ENCODE assay signal across 10 cellular contexts in the genomic region with DNA sequence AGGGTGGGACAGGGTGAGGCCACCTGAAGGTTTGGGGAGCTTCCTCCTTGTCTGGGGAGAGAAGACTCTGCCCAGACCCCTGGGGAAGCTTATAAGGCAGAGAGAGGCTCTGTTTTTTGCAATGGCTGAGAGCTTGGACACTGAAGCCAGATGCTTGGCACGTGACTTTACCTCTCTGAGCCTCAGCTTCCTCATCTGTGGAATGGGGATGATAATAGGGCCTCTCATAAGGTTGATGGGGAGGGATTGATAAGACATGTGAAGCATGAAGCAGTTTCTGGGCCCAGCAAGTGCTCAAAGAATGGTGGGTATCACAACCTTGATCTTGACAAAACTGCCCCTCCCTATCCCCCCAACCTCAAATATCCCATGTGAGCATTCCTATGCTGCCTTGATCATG.
"Had no signal": no experiment of that assay in that cellular context is flagged by ENCODE, and none has a peak within 500 bp of the region (broad histone marks: within the 10 kb centered on the region; RNA-seq: fewer than 3 reads in every experiment).

No MANE protein-coding gene starts in this region.

- H3K9me3 ChIP-seq: HAP-1 had no signal

- H3K4me2 ChIP-seq: GM23338 had no signal

- H3K9ac ChIP-seq: GM23248 had no signal

- H3K36me3 ChIP-seq: HAP-1 had no signal

- FAIRE-seq: H54 had no signal

- H3K27ac Mint-ChIP-seq: GM23338, HFFc6 had no signal

- H3K4me3 Mint-ChIP-seq: GM23338, H9, HFFc6 had no signal

- DNase-seq: GM23248, GOT3, H7, H9, HCEC 1CT, HFFc6 had no signal

- H3K27ac ChIP-seq: GM23248 had no signal

- H2AFZ ChIP-seq: GM23248, GM23338 had no signal

- ATAC-seq: GM23338, HCT116 had no signal

- H3K9me3 Mint-ChIP-seq: GM23338, H9, HFFc6 had no signal

- H3K4me3 ChIP-seq: GM23248, GM23338, HAP-1 had no signal
